In genomic region chr17:42723636-42724035, GRCh38 we compare ENCODE assay signal across 8 cellular contexts. TPM values are rescaled to one million over a fixed set of nuclear protein-coding genes. Genes with fewer than 3 reads are reported as not detected.
"Had no signal": no experiment of that assay in that cellular context is flagged by ENCODE, and none has a peak within 500 bp of the region (broad histone marks: within the 10 kb centered on the region; RNA-seq: fewer than 3 reads in every experiment).

No MANE protein-coding gene starts in this region.

- FAIRE-seq: H1, H54, HepG2 had no signal

- H3K27ac Mint-ChIP-seq: GM23338, H9 had no signal

- H3K4me2 ChIP-seq: GM23338 had no signal

- H3K4me1 Mint-ChIP-seq: GM23338, H9 had no signal

- H3K27ac ChIP-seq: HL-60 had no signal

- DNase-seq: H9, HCEC 1CT had no signal

- H3K4me3 ChIP-seq: GM23338 had no signal

- H3K27me3 Mint-ChIP-seq: IgD-negative memory B cell had no signal

- H3K9me3 Mint-ChIP-seq: GM23338, H9, IgD-negative memory B cell had no signal

- H3K4me3 Mint-ChIP-seq: GM23338, H9, IgD-negative memory B cell had no signal

- ATAC-seq: GM23338, HepG2 had no signal

- H2AFZ ChIP-seq: GM23338 had no signal

RNA-seq across cellular contexts. Expression of gene RAMP2, which starts 37.4 kb away (rescaled TPM):
- polyA plus RNA-seq: IgD-negative memory B cell had no signal
